Comparison of ENCODE assay signal across 10 cellular contexts in genomic region chr1:111948209-111949131, GRCh38. TPM values are rescaled to one million over a fixed set of nuclear protein-coding genes. Genes with fewer than 3 reads are reported as not detected.
DNase-seq lines count a peak whose midpoint lies in the region; ATAC-seq and TF ChIP-seq lines count a peak whose summit lies in the region.
"Had no signal": no experiment of that assay in that cellular context is flagged by ENCODE, and none has a peak within 500 bp of the region (broad histone marks: within the 10 kb centered on the region; RNA-seq: fewer than 3 reads in every experiment).

No MANE protein-coding gene starts in this region.

- no peak overlapping the region for H3K4me2 ChIP-seq in hepatocyte
- H3K4me2 ChIP-seq: PC-9, smooth muscle cell had no signal

- peak overlapping the region in 3 of 5 donors; percentile 22 to 48 (median 29) for H3K9ac ChIP-seq in subcutaneous abdominal adipose tissue (ENCODE audit: low read length in 5 of 5)

- no peak overlapping the region for H3K27ac ChIP-seq in hepatocyte
- H3K27ac ChIP-seq in subcutaneous abdominal adipose tissue (ENCODE audit: low read depth, low read length): peak overlapping the region; percentile 60
- H3K27ac ChIP-seq: PC-9 had no signal

- no peaks in the 10 kb centered on the region for H4K20me1 ChIP-seq in hepatocyte (ENCODE audit: insufficient read depth, poor library complexity, severe bottlenecking)

- H3K27me3 ChIP-seq in hepatocyte: no peaks in the 10 kb centered on the region
- peaks cover 0 to 3% (median 0%) of the 10 kb centered on the region in 5 donors for H3K27me3 ChIP-seq in subcutaneous abdominal adipose tissue (ENCODE audit: control insufficient read depth in 5 of 5, insufficient read depth in 4 of 5, low read length in 5 of 5)

- H3K9me2 ChIP-seq in hepatocyte (replicated peaks; ENCODE audit: insufficient read depth): no peaks in the 10 kb centered on the region

- 52% methylated on average over 6 of the region's 6 CpGs for WGBS in hepatocyte (ENCODE audit: low lambda C conversion rate, missing lambda C conversion rate)

- peak; percentile 19; the same call in 1 of the 3 replicates for ATAC-seq in SK-N-SH treated with all-trans-retinoic acid at 6 μM for 48 hours
- ATAC-seq in GM18867 (IDR thresholded peaks at IDR 0.05; ENCODE audit: unreplicated experiment): no peak
- ATAC-seq in HG03196 (IDR thresholded peaks at IDR 0.05; ENCODE audit: unreplicated experiment): no peak
- no peak for ATAC-seq in HG03045 (IDR thresholded peaks at IDR 0.05; ENCODE audit: unreplicated experiment)

- H3K9me3 ChIP-seq in hepatocyte (ENCODE audit: low read depth) (no peaks in the 10 kb centered on the region), subcutaneous abdominal adipose tissue (ENCODE audit: control insufficient read depth in 5 of 5, low read length in 5 of 5) (no peaks in the 10 kb centered on the region)

- H3K4me1 ChIP-seq in hepatocyte (ENCODE audit: insufficient read depth) (no peaks in the 10 kb centered on the region), subcutaneous abdominal adipose tissue (ENCODE audit: control insufficient read depth in 5 of 5, insufficient read depth in 5 of 5, low read length in 5 of 5) (peaks cover 4 to 31% (median 30%) of the 10 kb centered on the region in 5 donors)

- no peak overlapping the region for H3K4me3 ChIP-seq in Jurkat, Clone E6-1 (ENCODE audit: low read length)
- H3K4me3 ChIP-seq in hepatocyte: no peak overlapping the region
- H3K4me3 ChIP-seq in subcutaneous abdominal adipose tissue (ENCODE audit: low read depth in 1 of 5, low read length in 5 of 5): peak overlapping the region in 2 of 5 donors; percentile 4 to 39
- H3K4me3 ChIP-seq: PC-9, smooth muscle cell had no signal

- TF ChIP-seq CTCF in hepatocyte (IDR thresholded peaks at IDR 0.05; ENCODE audit: poor library complexity): no peak

- H3K36me3 ChIP-seq in hepatocyte (replicated peaks; ENCODE audit: insufficient read depth, low read depth): no peaks in the 10 kb centered on the region
- no peaks in the 10 kb centered on the region for H3K36me3 ChIP-seq in subcutaneous abdominal adipose tissue (ENCODE audit: control insufficient read depth in 5 of 5, insufficient read depth in 5 of 5, low read length in 5 of 5)

- peak; percentile 25 for DNase-seq in Jurkat, Clone E6-1 (ENCODE audit: low read depth, low spot score)
- peak; percentile 16 for DNase-seq in hepatocyte (ENCODE audit: low spot score)
- no peak for DNase-seq in activated CD4-positive, alpha-beta T cell treated with anti-CD3 and anti-CD28 coated beads, Interleukin-2, amount 50 U/mL, for 48 hours
- DNase-seq: PC-9 had no signal

- H2AFZ ChIP-seq in hepatocyte: no peak overlapping the region
- H2AFZ ChIP-seq: PC-9 had no signal

- no peaks in the 10 kb centered on the region for H3K79me2 ChIP-seq in hepatocyte

TF ChIP-seq in SK-N-SH treated with all-trans-retinoic acid at 6 μM for 48 hours, 23 proteins besides CTCF, POLR2A, EP300 and RAD21:
- no peak for TF ChIP-seq ZNF8 (CRISPR knock-in tag; IDR thresholded peaks at IDR 0.05)
- TF ChIP-seq RARB (CRISPR knock-in tag; IDR thresholded peaks at IDR 0.05): no peak
- TF ChIP-seq OSR1 (CRISPR knock-in tag; IDR thresholded peaks at IDR 0.05): no peak
- TF ChIP-seq ZFP30 (CRISPR knock-in tag; IDR thresholded peaks at IDR 0.05): no peak
- TF ChIP-seq PPARA (CRISPR knock-in tag; IDR thresholded peaks at IDR 0.05; ENCODE audit: borderline replicate concordance): no peak
- TF ChIP-seq PATZ1 (CRISPR knock-in tag; IDR thresholded peaks at IDR 0.05; ENCODE audit: borderline replicate concordance): no peak
- TF ChIP-seq CREB5 (CRISPR knock-in tag; IDR thresholded peaks at IDR 0.05; ENCODE audit: low read depth): no peak
- TF ChIP-seq ZC3H10 (CRISPR knock-in tag; IDR thresholded peaks at IDR 0.05): no peak
- no peak for TF ChIP-seq POU6F1 (CRISPR knock-in tag; IDR thresholded peaks at IDR 0.05; ENCODE audit: borderline replicate concordance, low read depth)
- no peak for TF ChIP-seq CSDC2 (CRISPR knock-in tag; IDR thresholded peaks at IDR 0.05)
- no peak for TF ChIP-seq ARNTL (CRISPR knock-in tag; IDR thresholded peaks at IDR 0.05; ENCODE audit: borderline replicate concordance, low read depth)
- no peak for TF ChIP-seq BACH2 (CRISPR knock-in tag; IDR thresholded peaks at IDR 0.05; ENCODE audit: borderline replicate concordance)
- no peak for TF ChIP-seq ISL1 (CRISPR knock-in tag; IDR thresholded peaks at IDR 0.05)
- TF ChIP-seq ESRRG (CRISPR knock-in tag; IDR thresholded peaks at IDR 0.05): no peak
- no peak for TF ChIP-seq CSRNP3 (CRISPR knock-in tag; IDR thresholded peaks at IDR 0.05)
- TF ChIP-seq ZNF565 (CRISPR knock-in tag; conservative IDR thresholded peaks at IDR 0.05; ENCODE audit: low read depth): no peak
- TF ChIP-seq ZNF70 (CRISPR knock-in tag; IDR thresholded peaks at IDR 0.05): no peak
- no peak for TF ChIP-seq TOX (CRISPR knock-in tag; IDR thresholded peaks at IDR 0.05; ENCODE audit: borderline replicate concordance)
- no peak for TF ChIP-seq SNAI2 (CRISPR knock-in tag; IDR thresholded peaks at IDR 0.05)
- TF ChIP-seq ZFP3 (CRISPR knock-in tag; IDR thresholded peaks at IDR 0.05): no peak

RNA-seq across cellular contexts. Expression of gene KCND3, which starts 41.0 kb away (rescaled TPM):
- polyA plus RNA-seq in Jurkat, Clone E6-1 (2012; ENCODE audit: insufficient read depth, insufficient read length): not detected
- 2.4 and 2.7 TPM in 2 replicates for total RNA-seq in hepatocyte
- polyA plus RNA-seq in hepatocyte: 1.1 and 1.4 TPM in 2 replicates
- total RNA-seq: PC-9 had no signal

Comparison
In these comparisons a context has a peak if more than half of its experiments do, and no peak if none do; other contexts are left out.
1. DNase-seq: peak in Jurkat, Clone E6-1 (single experiment) and hepatocyte (single experiment); none in activated CD4-positive, alpha-beta T cell treated with anti-CD3 and anti-CD28 coated beads, Interleukin-2, amount 50 U/mL, for 48 hours (0 of 2).